17 cellular contexts compared by ENCODE assay signal in genomic region chr2:74045454-74045853, GRCh38.
DNase-seq lines count a peak whose midpoint lies in the region; ATAC-seq and TF ChIP-seq lines count a peak whose summit lies in the region.
"Had no signal": no experiment of that assay in that cellular context is flagged by ENCODE, and none has a peak within 500 bp of the region (broad histone marks: within the 10 kb centered on the region; RNA-seq: fewer than 3 reads in every experiment).

No MANE protein-coding gene starts in this region.

- H4K20me1 ChIP-seq in smooth muscle cell (ENCODE audit: low read depth): peaks cover 99% of the 10 kb centered on the region

- H3K9me3 Mint-ChIP-seq in CD14-positive monocyte: no peaks in the 10 kb centered on the region
- no peaks in the 10 kb centered on the region for H3K9me3 Mint-ChIP-seq in MCF 10A (ENCODE audit: unreplicated experiment)
- no peaks in the 10 kb centered on the region for H3K9me3 Mint-ChIP-seq in mesothelial cell of epicardium

- no peaks in the 10 kb centered on the region for H3K9me3 ChIP-seq in smooth muscle cell (replicated peaks; ENCODE audit: low read depth)
- H3K9me3 ChIP-seq: heart right ventricle, mucosa of descending colon, pancreas, stomach, vagina had no signal

- intact Hi-C loops in CD14-positive monocyte (cut with micrococcal nuclease) (no loop called here), MCF 10A (cut with micrococcal nuclease) (no loop called here)

- DNase-seq in CD14-positive monocyte (ENCODE audit: low spot score) (no peak), ELF-1 (ENCODE audit: low read depth, low spot score) (peak; percentile 31), MCF 10A (ENCODE audit: unreplicated experiment) (peak; percentile 20), mesothelial cell of epicardium (ENCODE audit: low spot score in 2 of 2, unreplicated experiment in 2 of 2) (no peak), smooth muscle cell (lab: John Stamatoyannopoulos, UW; ENCODE audit: unreplicated experiment) (no peak)
- DNase-seq: activated gamma-delta T cell treated with Interleukin-2 at 50 U/mL for 16 hours; central memory CD4-positive, alpha-beta T cell; GDM1; heart right ventricle; mucosa of descending colon; NCI-H146; pancreas; stomach had no signal

- H3K27me3 Mint-ChIP-seq in CD14-positive monocyte (ENCODE audit: low read depth in 3 of 3) (peaks cover 0 to 2% (median 0%) of the 10 kb centered on the region in 3 donors), MCF 10A (ENCODE audit: insufficient read depth, unreplicated experiment) (no peaks in the 10 kb centered on the region), mesothelial cell of epicardium (ENCODE audit: low read depth) (no peaks in the 10 kb centered on the region)

- H3K4me1 Mint-ChIP-seq in CD14-positive monocyte (peaks cover 28% of the 10 kb centered on the region), MCF 10A (ENCODE audit: insufficient read depth, unreplicated experiment) (peaks cover 15% of the 10 kb centered on the region), mesothelial cell of epicardium (peaks cover 11% of the 10 kb centered on the region)

- H3K4me1 ChIP-seq in smooth muscle cell (ENCODE audit: low read depth): no peaks in the 10 kb centered on the region
- H3K4me1 ChIP-seq: pancreas, vagina had no signal

- H3K27ac Mint-ChIP-seq in CD14-positive monocyte (peak overlapping the region in 5 of 7 donors; percentile 24 to 72 (median 67)), MCF 10A (ENCODE audit: low read depth, unreplicated experiment) (no peak overlapping the region), mesothelial cell of epicardium (peak overlapping the region; percentile 6)

- no peak overlapping the region for H3K4me3 Mint-ChIP-seq in CD14-positive monocyte
- no peak overlapping the region for H3K4me3 Mint-ChIP-seq in MCF 10A (ENCODE audit: unreplicated experiment)
- H3K4me3 Mint-ChIP-seq in mesothelial cell of epicardium: no peak overlapping the region

- CTCF ChIA-PET in MCF 10A (lab: Yijun Ruan, JAX): interaction anchor here (1.1 kb wide), 1 partner anchor 42 kb away, joined by 3 read pairs; no protein-coding TSS in a partner anchor

- H3K4me3 ChIP-seq in smooth muscle cell: no peak overlapping the region
- H3K4me3 ChIP-seq: heart right ventricle, mucosa of descending colon, pancreas, SK-N-MC, stomach, vagina had no signal

- H3K36me3 ChIP-seq in smooth muscle cell (ENCODE audit: low read depth): no peaks in the 10 kb centered on the region

- no peak overlapping the region for H3K9ac ChIP-seq in smooth muscle cell (ENCODE audit: low read depth)

- TF ChIP-seq CTCF in CD14-positive monocyte (IDR thresholded peaks at IDR 0.05) (no peak), MCF 10A (IDR thresholded peaks at IDR 0.05; ENCODE audit: unreplicated experiment) (no peak), mesothelial cell of epicardium (IDR thresholded peaks at IDR 0.05; ENCODE audit: unreplicated experiment) (no peak), smooth muscle cell (IDR thresholded peaks at IDR 0.05; ENCODE audit: borderline replicate concordance, insufficient read depth, poor library complexity, severe bottlenecking) (no peak)

- H3K4me2 ChIP-seq in smooth muscle cell: no peak overlapping the region

- peaks cover 73% of the 10 kb centered on the region for H3K79me2 ChIP-seq in smooth muscle cell (ENCODE audit: low read depth)

- H2AFZ ChIP-seq in smooth muscle cell (ENCODE audit: low read depth): no peak overlapping the region

- POLR2A ChIA-PET in MCF 10A (lab: Yijun Ruan, JAX): interaction anchor here (0.5 kb wide), 1 partner anchor 17 kb away, joined by 3 read pairs; no protein-coding TSS in a partner anchor

- ATAC-seq in HG03457 (IDR thresholded peaks at IDR 0.05; ENCODE audit: unreplicated experiment) (no peak), GM21367 (IDR thresholded peaks at IDR 0.05; ENCODE audit: unreplicated experiment) (no peak)
- ATAC-seq: mucosa of descending colon, pancreas had no signal

- no peak overlapping the region for H3K27ac ChIP-seq in smooth muscle cell (ENCODE audit: low read depth)
- H3K27ac ChIP-seq: heart right ventricle, pancreas, SK-N-MC, stomach, vagina had no signal

- 63% methylated on average over 5 of the region's 5 CpGs for WGBS in smooth muscle cell (ENCODE audit: low lambda C conversion rate)

- peaks cover 48% of the 10 kb centered on the region in 2 donors for H3K36me3 Mint-ChIP-seq in CD14-positive monocyte
- peaks cover 25% of the 10 kb centered on the region for H3K36me3 Mint-ChIP-seq in MCF 10A (ENCODE audit: insufficient read depth, unreplicated experiment)
- H3K36me3 Mint-ChIP-seq in mesothelial cell of epicardium: peaks cover 12% of the 10 kb centered on the region

- H3K27me3 ChIP-seq in smooth muscle cell (ENCODE audit: low read depth): no peaks in the 10 kb centered on the region
- H3K27me3 ChIP-seq: heart right ventricle, pancreas, stomach, vagina had no signal

- no peaks in the 10 kb centered on the region for H3F3A ChIP-seq in smooth muscle cell (ENCODE audit: low read depth)

- no TSS peak for BruUV-seq in MCF 10A (replicated peaks; lab: Mats Ljungman, UMichigan)

Comparison
In these comparisons a context has a peak if more than half of its experiments do, and no peak if none do; other contexts are left out.
1. DNase-seq: peak in ELF-1 (single experiment) and MCF 10A (single experiment); none in CD14-positive monocyte (single experiment), mesothelial cell of epicardium (0 of 2) and smooth muscle cell (single experiment).